ENCODE assay signal across 24 cellular contexts in the genomic region with DNA sequence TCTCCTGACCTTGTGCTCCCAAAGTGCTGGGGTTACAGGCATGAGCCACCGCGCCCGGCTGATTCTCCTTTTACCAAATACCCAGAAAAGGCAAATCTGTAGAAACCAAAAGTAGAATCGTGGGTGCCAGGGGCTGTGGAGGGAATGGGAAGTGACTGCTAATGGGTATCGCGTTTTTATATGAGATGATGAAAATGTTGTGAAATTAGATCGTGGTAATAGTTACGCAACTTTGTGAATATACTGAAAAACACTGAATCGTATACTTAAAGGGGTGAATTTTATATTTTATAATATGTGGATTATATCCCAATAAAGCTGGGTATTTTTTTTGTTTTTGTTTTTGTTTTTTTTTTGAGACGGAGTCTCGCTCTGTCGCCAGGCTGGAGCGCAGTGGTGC. TPM values are rescaled to one million over a fixed set of nuclear protein-coding genes. Genes with fewer than 3 reads are reported as not detected.
"Had no signal": no experiment of that assay in that cellular context is flagged by ENCODE, and none has a peak within 500 bp of the region (broad histone marks: within the 10 kb centered on the region; RNA-seq: fewer than 3 reads in every experiment).

No MANE protein-coding gene starts in this region.

- H3K9me3 ChIP-seq: breast epithelium, mucosa of descending colon, thoracic aorta had no signal

- H3K4me1 Mint-ChIP-seq: activated naive CD8-positive, alpha-beta T cell treated with anti-CD3 and anti-CD28 coated beads for 36 hours; central memory CD8-positive, alpha-beta T cell; stimulated activated memory B cell treated with anti-CD40 and anti-IgM and Interleukin-4, amounts not matched to agents 10 μg/mL and 1 μg/mL and 100 μg/mL, for 72 hours had no signal

- ATAC-seq: activated T-cell treated with anti-CD3 and anti-CD28 coated beads, Interleukin-2, amount 50 U/mL, for 4 hours; foreskin keratinocyte; left colon; mucosa of descending colon; right cardiac atrium; stimulated activated memory B cell treated with anti-CD40 and anti-IgM and Interleukin-4, amounts not matched to agents 10 μg/mL and 1 μg/mL and 100 μg/mL, for 72 hours had no signal

- H3K4me3 Mint-ChIP-seq: activated naive CD8-positive, alpha-beta T cell treated with anti-CD3 and anti-CD28 coated beads for 36 hours; activated T-cell treated with anti-CD3 and anti-CD28 coated beads, Interleukin-2, amount 50 U/mL, for 4 hours; central memory CD8-positive, alpha-beta T cell; nephron progenitor cell; stimulated activated memory B cell treated with anti-CD40 and anti-IgM and Interleukin-4, amounts not matched to agents 10 μg/mL and 1 μg/mL and 100 μg/mL, for 72 hours; type B pancreatic cell had no signal

- H3K79me2 ChIP-seq: parathyroid adenoma had no signal

- H3K27ac ChIP-seq: breast epithelium, foreskin keratinocyte, parathyroid adenoma, thoracic aorta had no signal

- H3K36me3 Mint-ChIP-seq: activated naive CD8-positive, alpha-beta T cell treated with anti-CD3 and anti-CD28 coated beads for 36 hours; type B pancreatic cell had no signal

- H3K9me3 Mint-ChIP-seq: activated T-helper 2 cell treated with anti-CD3 and anti-CD28 coated beads, Interferon-gamma antibody, Interleukin-2, Interleukin-4, amounts not matched to agents 10 μg/mL and 5 μg/mL and 100 μg/mL, durations not matched to agents 14 hours and 24 hours and 36 hours; central memory CD8-positive, alpha-beta T cell; type B pancreatic cell had no signal

- H3K4me3 ChIP-seq: breast epithelium, mucosa of descending colon, thoracic aorta had no signal

- H3K27me3 ChIP-seq: breast epithelium, foreskin keratinocyte had no signal

- H3K36me3 ChIP-seq: breast epithelium, thoracic aorta had no signal

- H2AFZ ChIP-seq: parathyroid adenoma had no signal

- H3K9ac ChIP-seq: parathyroid adenoma had no signal

- FAIRE-seq: colon, keratinocyte had no signal

- H3K27ac Mint-ChIP-seq: activated naive CD8-positive, alpha-beta T cell treated with anti-CD3 and anti-CD28 coated beads for 36 hours; activated T-helper 2 cell treated with anti-CD3 and anti-CD28 coated beads, Interferon-gamma antibody, Interleukin-2, Interleukin-4, amounts not matched to agents 10 μg/mL and 5 μg/mL and 100 μg/mL, durations not matched to agents 14 hours and 24 hours and 36 hours; nephron progenitor cell; stimulated activated memory B cell treated with anti-CD40 and anti-IgM and Interleukin-4, amounts not matched to agents 10 μg/mL and 1 μg/mL and 100 μg/mL, for 72 hours; type B pancreatic cell had no signal

- DNase-seq: activated CD4-positive, alpha-beta T cell treated with anti-CD3 and anti-CD28 coated beads for 1 hour; activated CD8-positive, alpha-beta memory T cell treated with anti-CD3 and anti-CD28 coated beads, Interleukin-2, amount 50 U/mL, for 48 hours; activated naive CD4-positive, alpha-beta T cell; activated naive CD8-positive, alpha-beta T cell treated with anti-CD3 and anti-CD28 coated beads for 36 hours; activated T-cell treated with anti-CD3 and anti-CD28 coated beads, Interleukin-2, amount 50 U/mL, for 4 hours; amniotic stem cell; effector memory CD4-positive, alpha-beta T cell; foreskin keratinocyte; left colon; mesenchymal stem cell; mucosa of descending colon; nephron progenitor cell; right cardiac atrium; stimulated activated CD4-positive, alpha-beta T cell treated with anti-CD3 and anti-CD28 coated beads, Interleukin-2, amount 100 ng/mL, for 24 hours had no signal

- H3K4me1 ChIP-seq: breast epithelium, foreskin keratinocyte, parathyroid adenoma had no signal

RNA-seq across cellular contexts. Expression of gene CREB3L1, which starts 48.2 kb away (rescaled TPM):
- total RNA-seq: activated CD8-positive, alpha-beta memory T cell treated with anti-CD3 and anti-CD28 coated beads for 36 hours; activated T-helper 2 cell treated with anti-CD3 and anti-CD28 coated beads, Interferon-gamma antibody, Interleukin-2, Interleukin-4, amounts not matched to agents 10 μg/mL and 5 μg/mL and 100 μg/mL, durations not matched to agents 14 hours and 24 hours and 36 hours had no signal
- polyA plus RNA-seq: keratinocyte had no signal
